In genomic region chr3:113436794-113437193, GRCh38 we compare ENCODE assay signal across 14 cellular contexts. TPM values are rescaled to one million over a fixed set of nuclear protein-coding genes. Genes with fewer than 3 reads are reported as not detected.
DNase-seq lines count a peak whose midpoint lies in the region; ATAC-seq, FAIRE-seq and TF ChIP-seq lines count a peak whose summit lies in the region.
"Had no signal": no experiment of that assay in that cellular context is flagged by ENCODE, and none has a peak within 500 bp of the region (broad histone marks: within the 10 kb centered on the region; RNA-seq: fewer than 3 reads in every experiment).

No MANE protein-coding gene starts in this region.

- TF ChIP-seq CTCF in PC-3 (conservative IDR thresholded peaks at IDR 0.05; ENCODE audit: low read depth, low read length) (no peak), fibroblast of mammary gland (conservative IDR thresholded peaks at IDR 0.05; ENCODE audit: control insufficient read depth, insufficient read depth, low read depth, low read length) (no peak), thyroid gland (IDR thresholded peaks at IDR 0.05) (no peak), pancreas (IDR thresholded peaks at IDR 0.05) (no peak), neural progenitor cell (IDR thresholded peaks at IDR 0.05) (no peak)

- ATAC-seq in activated naive CD8-positive, alpha-beta T cell treated with anti-CD3 and anti-CD28 coated beads, Interleukin-2, amount 50 U/mL, for 24 hours: peak; percentile 84
- ATAC-seq in PC-3: peak; percentile 94
- ATAC-seq in pancreas: no peak
- ATAC-seq: stimulated activated memory B cell treated with anti-CD40 and anti-IgM and Interleukin-4, amounts not matched to agents 10 μg/mL and 1 μg/mL and 100 μg/mL, for 72 hours had no signal

- H3K27me3 ChIP-seq in PC-3 (ENCODE audit: low read length) (no peaks in the 10 kb centered on the region), thyroid gland (no peaks in the 10 kb centered on the region), pancreas (no peaks in the 10 kb centered on the region), neural progenitor cell (no peaks in the 10 kb centered on the region)
- H3K27me3 ChIP-seq: adrenal gland, Peyer's patch, spleen had no signal

- H3K79me2 ChIP-seq in PC-3 (ENCODE audit: low read length) (no peaks in the 10 kb centered on the region), neural progenitor cell (ENCODE audit: low read depth) (no peaks in the 10 kb centered on the region)

- H3K4me3 Mint-ChIP-seq in activated naive CD8-positive, alpha-beta T cell treated with anti-CD3 and anti-CD28 coated beads, Interleukin-2, amount 50 U/mL, for 24 hours: no peak overlapping the region
- H3K4me3 Mint-ChIP-seq in activated naive CD8-positive, alpha-beta T cell treated with anti-CD3 and anti-CD28 coated beads for 36 hours: no peak overlapping the region
- H3K4me3 Mint-ChIP-seq in neural progenitor cell: no peak overlapping the region
- H3K4me3 Mint-ChIP-seq: B cell; stimulated activated memory B cell treated with anti-CD40 and anti-IgM and Interleukin-4, amounts not matched to agents 10 μg/mL and 1 μg/mL and 100 μg/mL, for 72 hours had no signal

- no TSS peak for BruUV-seq in PC-3 (replicated peaks; lab: Mats Ljungman, UMichigan)

- H3F3A ChIP-seq in PC-3 (ENCODE audit: low read length, unreplicated experiment) (no peaks in the 10 kb centered on the region), neural progenitor cell (ENCODE audit: low read depth) (no peaks in the 10 kb centered on the region)

- no peak overlapping the region for H3K27ac Mint-ChIP-seq in activated naive CD8-positive, alpha-beta T cell treated with anti-CD3 and anti-CD28 coated beads, Interleukin-2, amount 50 U/mL, for 24 hours
- H3K27ac Mint-ChIP-seq in activated naive CD8-positive, alpha-beta T cell treated with anti-CD3 and anti-CD28 coated beads for 36 hours: no peak overlapping the region
- H3K27ac Mint-ChIP-seq in neural progenitor cell: no peak overlapping the region
- H3K27ac Mint-ChIP-seq: B cell; stimulated activated memory B cell treated with anti-CD40 and anti-IgM and Interleukin-4, amounts not matched to agents 10 μg/mL and 1 μg/mL and 100 μg/mL, for 72 hours had no signal

- H3K9me2 ChIP-seq in PC-3 (replicated peaks; ENCODE audit: low read length): no peaks in the 10 kb centered on the region

- POLR2A ChIA-PET in PC-3 (lab: Charles Lee; ENCODE audit: unreplicated experiment): interaction anchor here (0.5 kb wide), 1 partner anchor 120 kb away, joined by 3 read pairs; no protein-coding TSS in a partner anchor

- CTCF ChIA-PET in PC-3 (lab: Charles Lee): interaction anchor here (0.6 kb wide), 1 partner anchor 101 kb away, joined by 3 read pairs; no protein-coding TSS in a partner anchor

- no peak for DNase-seq in activated naive CD8-positive, alpha-beta T cell treated with anti-CD3 and anti-CD28 coated beads, Interleukin-2, amount 50 U/mL, for 24 hours
- no peak for DNase-seq in activated naive CD8-positive, alpha-beta T cell treated with anti-CD3 and anti-CD28 coated beads for 36 hours
- DNase-seq in PC-3 (peak; percentile 73), fibroblast of mammary gland (ENCODE audit: low read depth) (peak; percentile 70), thyroid gland (peak; percentile 74 to 80), D341Med (ENCODE audit: low spot score) (no peak), pancreas (no peak), neural progenitor cell (ENCODE audit: low spot score) (no peak)
- DNase-seq: NCI-H1436 treated with DMSO at 0.1 percent for 48 hours, spleen had no signal

- intact Hi-C loops in PC-3 (cut with micrococcal nuclease): no loop called here
- intact Hi-C loops in thyroid gland (cut with DNase I): no loop called here
- intact Hi-C loops in pancreas (cut with DNase I): no loop called here

- H3K4me2 ChIP-seq in PC-3 (ENCODE audit: low read length) (0 out of 2 replicates have a peak overlapping the region, but pooled peaks have one; percentile 1), neural progenitor cell (no peak overlapping the region)

- 41 to 50% methylated on average over 1 of the region's 1 CpG for WGBS in thyroid gland, 2 donors
- 92 to 100% methylated on average over 1 of the region's 1 CpG for WGBS in pancreas, 2 donors

- H3K4me1 ChIP-seq in PC-3 (ENCODE audit: insufficient read depth, low read length) (peaks cover 14% of the 10 kb centered on the region; the same call in 1 of the 2 replicates), thyroid gland (no peaks in the 10 kb centered on the region), pancreas (no peaks in the 10 kb centered on the region), neural progenitor cell (no peaks in the 10 kb centered on the region)
- H3K4me1 ChIP-seq: adrenal gland, Peyer's patch had no signal

- no peaks in the 10 kb centered on the region for H3K27me3 Mint-ChIP-seq in activated naive CD8-positive, alpha-beta T cell treated with anti-CD3 and anti-CD28 coated beads, Interleukin-2, amount 50 U/mL, for 24 hours
- no peaks in the 10 kb centered on the region for H3K27me3 Mint-ChIP-seq in activated naive CD8-positive, alpha-beta T cell treated with anti-CD3 and anti-CD28 coated beads for 36 hours
- no peaks in the 10 kb centered on the region for H3K27me3 Mint-ChIP-seq in neural progenitor cell (ENCODE audit: insufficient read depth, low read depth)
- H3K27me3 Mint-ChIP-seq: B cell; stimulated activated memory B cell treated with anti-CD40 and anti-IgM and Interleukin-4, amounts not matched to agents 10 μg/mL and 1 μg/mL and 100 μg/mL, for 72 hours had no signal

- H3K9ac ChIP-seq in PC-3 (ENCODE audit: low read length) (no peak overlapping the region), neural progenitor cell (no peak overlapping the region)

- H3K36me3 ChIP-seq in PC-3 (ENCODE audit: low read depth, low read length) (peaks cover 6% of the 10 kb centered on the region; the same call in 1 of the 2 replicates), thyroid gland (no peaks in the 10 kb centered on the region), pancreas (no peaks in the 10 kb centered on the region), neural progenitor cell (no peaks in the 10 kb centered on the region)
- H3K36me3 ChIP-seq: adrenal gland, Peyer's patch had no signal

- H3K9me3 ChIP-seq in PC-3 (ENCODE audit: low read length) (no peaks in the 10 kb centered on the region), thyroid gland (no peaks in the 10 kb centered on the region), pancreas (no peaks in the 10 kb centered on the region), neural progenitor cell (ENCODE audit: low read depth) (no peaks in the 10 kb centered on the region)
- H3K9me3 ChIP-seq: adrenal gland, Peyer's patch, spleen had no signal

- H3K4me3 ChIP-seq in PC-3 (ENCODE audit: low read length): no peak overlapping the region
- no peak overlapping the region for H3K4me3 ChIP-seq in fibroblast of mammary gland (ENCODE audit: control insufficient read depth, low read depth, low read length)
- no peak overlapping the region for H3K4me3 ChIP-seq in thyroid gland (replicated peaks in 1 of 3)
- H3K4me3 ChIP-seq in pancreas: no peak overlapping the region
- no peak overlapping the region for H3K4me3 ChIP-seq in neural progenitor cell
- H3K4me3 ChIP-seq: adrenal gland, Peyer's patch, spleen had no signal

- H3K9me3 Mint-ChIP-seq in activated naive CD8-positive, alpha-beta T cell treated with anti-CD3 and anti-CD28 coated beads, Interleukin-2, amount 50 U/mL, for 24 hours: no peaks in the 10 kb centered on the region
- no peaks in the 10 kb centered on the region for H3K9me3 Mint-ChIP-seq in activated naive CD8-positive, alpha-beta T cell treated with anti-CD3 and anti-CD28 coated beads for 36 hours
- H3K9me3 Mint-ChIP-seq in neural progenitor cell: no peaks in the 10 kb centered on the region
- H3K9me3 Mint-ChIP-seq: stimulated activated memory B cell treated with anti-CD40 and anti-IgM and Interleukin-4, amounts not matched to agents 10 μg/mL and 1 μg/mL and 100 μg/mL, for 72 hours had no signal

- H3K27ac ChIP-seq in PC-3 (ENCODE audit: low read length): no peak overlapping the region
- no peak overlapping the region for H3K27ac ChIP-seq in thyroid gland
- H3K27ac ChIP-seq in pancreas: no peak overlapping the region
- no peak overlapping the region for H3K27ac ChIP-seq in neural progenitor cell
- H3K27ac ChIP-seq: adrenal gland, spleen had no signal

- peaks cover 6% of the 10 kb centered on the region for H3K4me1 Mint-ChIP-seq in activated naive CD8-positive, alpha-beta T cell treated with anti-CD3 and anti-CD28 coated beads, Interleukin-2, amount 50 U/mL, for 24 hours
- peaks cover 8% of the 10 kb centered on the region for H3K4me1 Mint-ChIP-seq in activated naive CD8-positive, alpha-beta T cell treated with anti-CD3 and anti-CD28 coated beads for 36 hours
- H3K4me1 Mint-ChIP-seq in neural progenitor cell: peaks cover under 1% of the 10 kb centered on the region
- H3K4me1 Mint-ChIP-seq: stimulated activated memory B cell treated with anti-CD40 and anti-IgM and Interleukin-4, amounts not matched to agents 10 μg/mL and 1 μg/mL and 100 μg/mL, for 72 hours had no signal

- FAIRE-seq in pancreas (lab: Jason Lieb, UNC): no peak

- H3K36me3 Mint-ChIP-seq in activated naive CD8-positive, alpha-beta T cell treated with anti-CD3 and anti-CD28 coated beads, Interleukin-2, amount 50 U/mL, for 24 hours (ENCODE audit: low read depth): peaks cover 17% of the 10 kb centered on the region
- H3K36me3 Mint-ChIP-seq in activated naive CD8-positive, alpha-beta T cell treated with anti-CD3 and anti-CD28 coated beads for 36 hours: peaks cover 9% of the 10 kb centered on the region
- peaks cover 8% of the 10 kb centered on the region for H3K36me3 Mint-ChIP-seq in neural progenitor cell

- TF ChIP-seq POLR2A in thyroid gland (IDR thresholded peaks at IDR 0.05): no peak

- H2AFZ ChIP-seq in PC-3 (ENCODE audit: low read length): no peak overlapping the region
- H2AFZ ChIP-seq in neural progenitor cell (replicated peaks): no peak overlapping the region

- H4K20me1 ChIP-seq in PC-3 (ENCODE audit: low read length): no peaks in the 10 kb centered on the region
- no peaks in the 10 kb centered on the region for H4K20me1 ChIP-seq in neural progenitor cell (ENCODE audit: low read depth)

RNA-seq across cellular contexts. Expression of gene CFAP44, which starts 4.5 kb away (rescaled TPM):
- 1 to 10 TPM; 3.5 to 3.7 TPM for total RNA-seq in activated naive CD8-positive, alpha-beta T cell treated with anti-CD3 and anti-CD28 coated beads for 36 hours
- total RNA-seq in PC-3 (2014; rRNA removed): 7.2 and 9.0 TPM in 2 replicates
- total RNA-seq in thyroid gland: 10 to 100 TPM in 2 of 4 donors, 1 to 10 TPM in 2; 7.9 to 15.6 (median 10.3) TPM
- 1 to 10 TPM; 3.0 to 6.9 (median 5.6) TPM for total RNA-seq in pancreas
- 10 to 100 TPM in 1 of 2 donors, 1 to 10 TPM in 1; 9.7 to 15.4 TPM for polyA plus RNA-seq in pancreas
- 3.1 and 8.3 TPM in 2 replicates for total RNA-seq in neural progenitor cell (ENCODE audit: low replicate concordance)

Comparison
In these comparisons a context has a peak if more than half of its experiments do, and no peak if none do; other contexts are left out.
1. ATAC-seq: peak in activated naive CD8-positive, alpha-beta T cell treated with anti-CD3 and anti-CD28 coated beads, Interleukin-2, amount 50 U/mL, for 24 hours (single experiment) and PC-3 (single experiment); none in pancreas (0 of 4).
2. DNase-seq: peak in PC-3 (single experiment), fibroblast of mammary gland (single experiment) and thyroid gland (2 of 2); none in activated naive CD8-positive, alpha-beta T cell treated with anti-CD3 and anti-CD28 coated beads, Interleukin-2, amount 50 U/mL, for 24 hours (single experiment), activated naive CD8-positive, alpha-beta T cell treated with anti-CD3 and anti-CD28 coated beads for 36 hours (single experiment), D341Med (single experiment), pancreas (0 of 6) and neural progenitor cell (single experiment).